In genomic region chr10:70458329-70459060, GRCh38 we compare ENCODE assay signal across 8 cellular contexts. TPM values are rescaled to one million over a fixed set of nuclear protein-coding genes. Genes with fewer than 3 reads are reported as not detected.
DNase-seq lines count a peak whose midpoint lies in the region; ATAC-seq, FAIRE-seq and TF ChIP-seq lines count a peak whose summit lies in the region.

No MANE protein-coding gene starts in this region.

- intact Hi-C loops in mucosa of descending colon (cut with DNase I, micrococcal nuclease), result no loop called here

- TF ChIP-seq POLR2A in GM12892 (IDR thresholded peaks at IDR 0.05; ENCODE audit: low read depth, low read length), result no peak

- no peak for FAIRE-seq in GM12892 (lab: Jason Lieb, UNC)

- no peak overlapping the region for H3K4me3 Mint-ChIP-seq in endothelial cell (ENCODE audit: unreplicated experiment)

- H3K9me3 Mint-ChIP-seq in endothelial cell (ENCODE audit: unreplicated experiment), result no peaks in the 10 kb centered on the region

- H3K27me3 ChIP-seq in H7 (ENCODE audit: control insufficient read depth, insufficient read depth, low read length) (peaks cover 16% of the 10 kb centered on the region; the same call in 1 of the 2 replicates), WERI-Rb-1 (ENCODE audit: insufficient read depth, low read depth, severe bottlenecking) (no peaks in the 10 kb centered on the region)

- H3K9me3 ChIP-seq in WERI-Rb-1 (ENCODE audit: severe bottlenecking), result no peaks in the 10 kb centered on the region
- H3K9me3 ChIP-seq in mucosa of descending colon, result no peaks in the 10 kb centered on the region

- peaks cover 13% of the 10 kb centered on the region for H3K27me3 Mint-ChIP-seq in endothelial cell (ENCODE audit: unreplicated experiment)

- H3K36me3 ChIP-seq in H7 (replicated peaks; ENCODE audit: control insufficient read depth, insufficient read depth, low read length) (no peaks in the 10 kb centered on the region), WERI-Rb-1 (no peaks in the 10 kb centered on the region), mucosa of descending colon (ENCODE audit: low read depth) (no peaks in the 10 kb centered on the region)

- H3K36me3 Mint-ChIP-seq in endothelial cell (ENCODE audit: low read depth, unreplicated experiment), result peaks cover 4% of the 10 kb centered on the region

- peak; percentile 77 for ATAC-seq in mucosa of descending colon
- no peak for ATAC-seq in GM21367 (IDR thresholded peaks at IDR 0.05; ENCODE audit: unreplicated experiment)

- H3K27ac ChIP-seq in WERI-Rb-1, result peak overlapping the region; percentile 84

- no peak overlapping the region for H3K27ac Mint-ChIP-seq in endothelial cell (ENCODE audit: unreplicated experiment)

- TF ChIP-seq CTCF in WERI-Rb-1 (IDR thresholded peaks at IDR 0.05; ENCODE audit: low read depth, low read length) (no peak), endothelial cell (IDR thresholded peaks at IDR 0.05; ENCODE audit: unreplicated experiment) (no peak), mucosa of descending colon (IDR thresholded peaks at IDR 0.05) (no peak)

- DNase-seq in H7 (peak; percentile 85), WERI-Rb-1 (peak; percentile 71), endothelial cell (ENCODE audit: low spot score) (peak; percentile 49), mucosa of descending colon (peak; percentile 42 to 70 (median 69)), NCI-H2081 treated with DMSO at 0.1 percent for 48 hours (lab: John Stamatoyannopoulos, UW) (no peak), GM12892 (ENCODE audit: insufficient read length) (no peak)
- peak; percentile 25 to 65 for DNase-seq in stimulated activated CD8-positive, alpha-beta memory T cell treated with anti-CD3 and anti-CD28 coated beads, Interleukin-7, amount 100 ng/mL, for 4 hours (ENCODE audit: low read depth in 2 of 2)

- peaks cover 7% of the 10 kb centered on the region for H3K4me1 ChIP-seq in mucosa of descending colon (ENCODE audit: low read depth)

- peaks cover 28% of the 10 kb centered on the region for H3K4me1 Mint-ChIP-seq in endothelial cell (ENCODE audit: unreplicated experiment)

- H3K4me3 ChIP-seq in H7 (ENCODE audit: insufficient read depth, low read depth, low read length) (peak overlapping the region; percentile 55), WERI-Rb-1 (ENCODE audit: low read depth, low read length) (peak overlapping the region; percentile 40), mucosa of descending colon (no peak overlapping the region)

RNA-seq across cellular contexts. Expression of gene NODAL, which starts 17.0 kb away (rescaled TPM):
- 151 and 252 TPM in 2 replicates for total RNA-seq in H7 (2014; rRNA removed; shearing (Covaris generic))
- total RNA-seq in endothelial cell (ENCODE audit: unreplicated experiment), result 1.5 TPM
- total RNA-seq in mucosa of descending colon, result not detected
- polyA plus RNA-seq in GM12892 (2012; ENCODE audit: missing spikeins), result not detected

RNA-seq across cellular contexts. Expression of gene PALD1, which starts 20.1 kb away (rescaled TPM):
- 51.9 and 53.2 TPM in 2 replicates for total RNA-seq in H7 (2014; rRNA removed; shearing (Covaris generic))
- total RNA-seq in endothelial cell (ENCODE audit: unreplicated experiment), result 166 TPM
- total RNA-seq in mucosa of descending colon, result 10 to 100 TPM in 1 of 3 donors, 1 to 10 TPM in 2; 1.9 to 15.9 (median 3.2) TPM
- 2.2 TPM for polyA plus RNA-seq in GM12892 (2012; ENCODE audit: missing spikeins)

RNA-seq across cellular contexts. Expression of gene EIF4EBP2, which starts 54.5 kb away (rescaled TPM):
- 68.6 and 78.0 TPM in 2 replicates for total RNA-seq in H7 (2014; rRNA removed; shearing (Covaris generic))
- total RNA-seq in endothelial cell (ENCODE audit: unreplicated experiment) (146 TPM), mucosa of descending colon (100 to 1,000 TPM in 2 of 3 donors, 10 to 100 TPM in 1; 88.1 to 131 (median 105) TPM)
- 25.9 TPM for polyA plus RNA-seq in GM12892 (2012; ENCODE audit: missing spikeins)

Comparison
In these comparisons a context has a peak if more than half of its experiments do, and no peak if none do; other contexts are left out.
1. DNase-seq: peak in H7 (single experiment), WERI-Rb-1 (single experiment), endothelial cell (single experiment), mucosa of descending colon (3 of 3) and stimulated activated CD8-positive, alpha-beta memory T cell treated with anti-CD3 and anti-CD28 coated beads, Interleukin-7, amount 100 ng/mL, for 4 hours (2 of 2); none in NCI-H2081 treated with DMSO at 0.1 percent for 48 hours (single experiment) and GM12892 (single experiment).
2. RNA of gene NODAL, which starts 17.0 kb away (total RNA-seq): 151 to 252 TPM in H7; 1.5 TPM in endothelial cell (single experiment) and not detected in mucosa of descending colon; every median in the first group is over 10 times any median in the second.